Comparison of ENCODE assay signal across 29 cellular contexts in genomic region chr5:25301836-25302235, GRCh38.
"Had no signal": no experiment of that assay in that cellular context is flagged by ENCODE, and none has a peak within 500 bp of the region (broad histone marks: within the 10 kb centered on the region; RNA-seq: fewer than 3 reads in every experiment).

No MANE protein-coding gene starts in this region.

- H3K27ac ChIP-seq: left lung, lower lobe of right lung, pancreas, skin epidermis, stomach, testis, thyroid gland, transverse colon, upper lobe of left lung, vagina had no signal

- H3K27ac Mint-ChIP-seq: immature natural killer cell; mesothelial cell of epicardium; naive B cell; natural killer cell; stimulated activated naive B cell treated with anti-CD40 and anti-IgM and Interleukin-4, amounts not matched to agents 10 μg/mL and 1 μg/mL and 100 μg/mL, for 72 hours had no signal

- H3K36me3 Mint-ChIP-seq: mesothelial cell of epicardium; naive B cell; stimulated activated naive B cell treated with anti-CD40 and anti-IgM and Interleukin-4, amounts not matched to agents 10 μg/mL and 1 μg/mL and 100 μg/mL, for 72 hours had no signal

- H3K27me3 Mint-ChIP-seq: naive B cell; stimulated activated naive B cell treated with anti-CD40 and anti-IgM and Interleukin-4, amounts not matched to agents 10 μg/mL and 1 μg/mL and 100 μg/mL, for 72 hours had no signal

- H3K9me3 ChIP-seq: left lung, lower lobe of right lung, pancreas, testis, thyroid gland, upper lobe of left lung, vagina had no signal

- H3K9me3 Mint-ChIP-seq: mesothelial cell of epicardium had no signal

- H3K36me3 ChIP-seq: left lung, lower lobe of right lung, pancreas, stomach, thyroid gland, transverse colon, upper lobe of left lung, vagina had no signal

- DNase-seq: hippocampal formation; immature natural killer cell; kidney; left cardiac atrium; left lung; lower lobe of right lung; mammary epithelial cell; mesendoderm; naive B cell; natural killer cell; nucleus accumbens; pancreas; posterior cingulate gyrus; retina; right cardiac atrium; stimulated activated CD4-positive, alpha-beta T cell treated with anti-CD3 and anti-CD28 coated beads, Interleukin-12 subunit alpha, Interleukin-12 subunit beta, amount 100 ng/mL, for 4 hours; stimulated activated CD4-positive, alpha-beta T cell treated with anti-CD3 and anti-CD28 coated beads, Interleukin-15, amount 100 ng/mL, for 24 hours; stimulated activated CD4-positive, alpha-beta T cell treated with anti-CD3 and anti-CD28 coated beads, Interleukin-2, amount 100 ng/mL, for 24 hours; stimulated activated CD4-positive, alpha-beta T cell treated with anti-CD3 and anti-CD28 coated beads, Interleukin-4, amount 100 ng/mL, for 1 hour; stimulated activated naive B cell treated with anti-CD40 and anti-IgM and Interleukin-4, amounts not matched to agents 10 μg/mL and 1 μg/mL and 100 μg/mL, for 72 hours; stimulated activated naive CD8-positive, alpha-beta T cell treated with anti-CD3 and anti-CD28 coated beads, Interleukin-15, Interleukin-2, amounts not matched to agents 100 U/mL and 50 U/mL, for 24 hours; stomach; testis; thyroid gland; transverse colon; upper lobe of left lung had no signal

- H3K4me3 Mint-ChIP-seq: immature natural killer cell; mesothelial cell of epicardium; naive B cell; natural killer cell; stimulated activated naive B cell treated with anti-CD40 and anti-IgM and Interleukin-4, amounts not matched to agents 10 μg/mL and 1 μg/mL and 100 μg/mL, for 72 hours had no signal

- H3K4me1 ChIP-seq: left lung, lower lobe of right lung, pancreas, stomach, testis, thyroid gland, transverse colon, upper lobe of left lung, vagina had no signal

- H3K4me1 Mint-ChIP-seq: immature natural killer cell; mesothelial cell of epicardium; naive B cell; natural killer cell; stimulated activated naive B cell treated with anti-CD40 and anti-IgM and Interleukin-4, amounts not matched to agents 10 μg/mL and 1 μg/mL and 100 μg/mL, for 72 hours had no signal

- H3K4me3 ChIP-seq: left lung, lower lobe of right lung, pancreas, skin epidermis, stomach, testis, thyroid gland, transverse colon, upper lobe of left lung, vagina had no signal

- H3K27me3 ChIP-seq: left lung, pancreas, stomach, testis, thyroid gland, transverse colon, upper lobe of left lung, vagina had no signal
